8 cellular contexts compared by ENCODE assay signal in genomic region chr14:35808076-35808657, GRCh38. TPM values are rescaled to one million over a fixed set of nuclear protein-coding genes. Genes with fewer than 3 reads are reported as not detected.
A peak's percentile ranks its signal among the peaks of the same experiment; 100 is the strongest.
DNase-seq lines count a peak whose midpoint lies in the region; ATAC-seq and TF ChIP-seq lines count a peak whose summit lies in the region.

No MANE protein-coding gene starts in this region.

- peaks cover 25% of the 10 kb centered on the region for H3K4me1 Mint-ChIP-seq in activated CD8-positive, alpha-beta memory T cell treated with anti-CD3 and anti-CD28 coated beads, Interleukin-2, amount 10 ng/mL, durations not matched to agents 7 days and 5 days

- H3K36me3 ChIP-seq in SJCRH30 (no peaks in the 10 kb centered on the region), duodenal mucosa (ENCODE audit: control insufficient read depth in 1 of 2, insufficient read depth in 2 of 2, low read length in 2 of 2) (no peaks in the 10 kb centered on the region), mucosa of descending colon (ENCODE audit: low read depth) (no peaks in the 10 kb centered on the region), upper lobe of left lung (no peaks in the 10 kb centered on the region)

- H3K27me3 ChIP-seq in SJCRH30 (no peaks in the 10 kb centered on the region), duodenal mucosa (ENCODE audit: control insufficient read depth in 1 of 2, insufficient read depth in 2 of 2, low read length in 2 of 2) (no peaks in the 10 kb centered on the region), upper lobe of left lung (no peaks in the 10 kb centered on the region)

- no peaks in the 10 kb centered on the region for H3K9me3 Mint-ChIP-seq in activated CD8-positive, alpha-beta memory T cell treated with anti-CD3 and anti-CD28 coated beads, Interleukin-2, amount 10 ng/mL, durations not matched to agents 7 days and 5 days (ENCODE audit: low read depth)

- H3K27me3 Mint-ChIP-seq in activated CD8-positive, alpha-beta memory T cell treated with anti-CD3 and anti-CD28 coated beads, Interleukin-2, amount 10 ng/mL, durations not matched to agents 7 days and 5 days: no peaks in the 10 kb centered on the region

- peak; percentile 53 for DNase-seq in activated CD8-positive, alpha-beta memory T cell treated with anti-CD3 and anti-CD28 coated beads, Interleukin-2, amount 10 ng/mL, durations not matched to agents 7 days and 5 days
- DNase-seq in activated CD8-positive, alpha-beta memory T cell treated with anti-CD3 and anti-CD28 coated beads, Interleukin-2, amount 50 U/mL, for 4 hours: no peak
- peak in 1 of 2 experiments; percentile 34 for DNase-seq in SJCRH30
- DNase-seq in mucosa of descending colon: peak; percentile 47 to 66 (median 62)
- DNase-seq in upper lobe of left lung: peak in 1 of 2 donors; percentile 57
- no peak for DNase-seq in AG20443 (ENCODE audit: low spot score)
- DNase-seq in AG08395 (ENCODE audit: low spot score): no peak

- TF ChIP-seq POLR2A in upper lobe of left lung (IDR thresholded peaks at IDR 0.05): no peak

- CTCF ChIA-PET in activated CD8-positive, alpha-beta memory T cell treated with anti-CD3 and anti-CD28 coated beads, Interleukin-2, amount 10 ng/mL, durations not matched to agents 7 days and 5 days (lab: Charles Lee): interaction anchor here (1.2 to 1.3 kb wide), 2 partner anchors 12 to 18 kb away, joined by 3 to 5 read pairs; partner anchors contain the start of gene BRMS1L

- H3K4me3 Mint-ChIP-seq in activated CD8-positive, alpha-beta memory T cell treated with anti-CD3 and anti-CD28 coated beads, Interleukin-2, amount 10 ng/mL, durations not matched to agents 7 days and 5 days: peak overlapping the region; percentile 95

- peaks cover 1% of the 10 kb centered on the region for H3K36me3 Mint-ChIP-seq in activated CD8-positive, alpha-beta memory T cell treated with anti-CD3 and anti-CD28 coated beads, Interleukin-2, amount 10 ng/mL, durations not matched to agents 7 days and 5 days

- H3K4me3 ChIP-seq in SJCRH30: peak overlapping the region; percentile 82
- H3K4me3 ChIP-seq in duodenal mucosa (ENCODE audit: low read depth in 1 of 2, low read length in 2 of 2): peak overlapping the region; percentile 83 to 87
- H3K4me3 ChIP-seq in mucosa of descending colon: peak overlapping the region; percentile 35
- peak overlapping the region; percentile 74 to 90 (median 80) for H3K4me3 ChIP-seq in upper lobe of left lung

- no peak for TF ChIP-seq EP300 in upper lobe of left lung (IDR thresholded peaks at IDR 0.05)

- H3K27ac Mint-ChIP-seq in activated CD8-positive, alpha-beta memory T cell treated with anti-CD3 and anti-CD28 coated beads, Interleukin-2, amount 10 ng/mL, durations not matched to agents 7 days and 5 days: peak overlapping the region; percentile 93

- H3K9me3 ChIP-seq in SJCRH30 (replicated peaks): no peaks in the 10 kb centered on the region
- no peaks in the 10 kb centered on the region for H3K9me3 ChIP-seq in duodenal mucosa (ENCODE audit: control insufficient read depth in 1 of 2, low read length in 2 of 2)
- H3K9me3 ChIP-seq in mucosa of descending colon: no peaks in the 10 kb centered on the region
- H3K9me3 ChIP-seq in upper lobe of left lung: no peaks in the 10 kb centered on the region

- H3K4me1 ChIP-seq in SJCRH30 (peaks cover 6% of the 10 kb centered on the region; the same call in 1 of the 2 replicates), duodenal mucosa (ENCODE audit: control insufficient read depth in 1 of 2, insufficient read depth in 2 of 2, low read length in 2 of 2) (peaks cover 13 to 18% of the 10 kb centered on the region in 2 donors), mucosa of descending colon (ENCODE audit: low read depth) (peaks cover 21% of the 10 kb centered on the region), upper lobe of left lung (peaks cover 10 to 24% (median 18%) of the 10 kb centered on the region in 4 donors)

- H3K27ac ChIP-seq in SJCRH30: peak overlapping the region; percentile 50
- H3K27ac ChIP-seq in duodenal mucosa (ENCODE audit: low read depth, low read length): peak overlapping the region; percentile 79
- peak overlapping the region; percentile 89 to 95 (median 92) for H3K27ac ChIP-seq in upper lobe of left lung

- no peak for ATAC-seq in activated CD8-positive, alpha-beta memory T cell treated with anti-CD3 and anti-CD28 coated beads, Interleukin-2, amount 10 ng/mL, durations not matched to agents 7 days and 5 days
- ATAC-seq in mucosa of descending colon: peak; percentile 34
- no peak for ATAC-seq in upper lobe of left lung (ENCODE audit: low FRiP score in 2 of 2)

- TF ChIP-seq CTCF in mucosa of descending colon (IDR thresholded peaks at IDR 0.05) (no peak), upper lobe of left lung (IDR thresholded peaks at IDR 0.05) (no peak)

- intact Hi-C loops in mucosa of descending colon (cut with DNase I, micrococcal nuclease): no loop called here

- H3K9ac ChIP-seq in duodenal mucosa (ENCODE audit: low read depth in 1 of 2, low read length in 2 of 2): peak overlapping the region; percentile 75 to 81

- WGBS in upper lobe of left lung, 2 donors: 2 to 3% methylated on average over 13 to 14 of the region's 14 CpGs

RNA-seq across cellular contexts. Expression of gene RALGAPA1, which starts 0.9 kb away (rescaled TPM):
- total RNA-seq in activated CD8-positive, alpha-beta memory T cell treated with anti-CD3 and anti-CD28 coated beads, Interleukin-2, amount 10 ng/mL, durations not matched to agents 7 days and 5 days: 10 to 100 TPM; 29.3 to 34.8 TPM
- total RNA-seq in SJCRH30 (2014; rRNA removed; shearing (Covaris generic)): 25.9 and 27.2 TPM in 2 replicates
- total RNA-seq in mucosa of descending colon: 10 to 100 TPM; 64.4 to 92.1 (median 90.6) TPM
- 100 to 1,000 TPM in 2 of 6 donors, 10 to 100 TPM in 4; 55.5 to 155 (median 61.1) TPM for total RNA-seq in upper lobe of left lung

RNA-seq across cellular contexts. Expression of gene BRMS1L, which starts 18.0 kb away (rescaled TPM):
- total RNA-seq in activated CD8-positive, alpha-beta memory T cell treated with anti-CD3 and anti-CD28 coated beads, Interleukin-2, amount 10 ng/mL, durations not matched to agents 7 days and 5 days: 1 to 10 TPM; 4.0 to 5.3 TPM
- total RNA-seq in SJCRH30 (2014; rRNA removed; shearing (Covaris generic)): 19.7 and 19.9 TPM in 2 replicates
- total RNA-seq in mucosa of descending colon (1 to 10 TPM; 3.0 to 9.4 (median 3.3) TPM), upper lobe of left lung (10 to 100 TPM in 1 of 6 donors, 1 to 10 TPM in 5; 2.1 to 14.4 (median 6.7) TPM)

Comparison
In these comparisons a context has a peak if more than half of its experiments do, and no peak if none do; other contexts are left out.
1. DNase-seq: peak in activated CD8-positive, alpha-beta memory T cell treated with anti-CD3 and anti-CD28 coated beads, Interleukin-2, amount 10 ng/mL, durations not matched to agents 7 days and 5 days (single experiment) and mucosa of descending colon (3 of 3); none in activated CD8-positive, alpha-beta memory T cell treated with anti-CD3 and anti-CD28 coated beads, Interleukin-2, amount 50 U/mL, for 4 hours (single experiment), AG20443 (single experiment) and AG08395 (single experiment).
2. H3K4me3 ChIP-seq: peak in every context shown above with its lines; median percentile 85 in duodenal mucosa; 82 in SJCRH30; 80 in upper lobe of left lung; 35 in mucosa of descending colon.
3. Peak in every context shown above with its lines, with median percentiles within 50 percentile points of each other: H3K27ac ChIP-seq.